Comparison of ENCODE assay signal across 1 cellular context in genomic region chr1:11880181-11880575, GRCh38.
TF ChIP-seq lines count a peak whose summit lies in the region.

No MANE protein-coding gene starts in this region.

TF ChIP-seq in H1, 55 proteins besides CTCF, POLR2A, EP300 and RAD21:
- TF ChIP-seq TAF1 (IDR thresholded peaks at IDR 0.05; ENCODE audit: low read depth, low read length) (no peak), ZNF274 (IDR thresholded peaks at IDR 0.05; ENCODE audit: borderline replicate concordance, extremely low read depth, low read length) (no peak)
